8 cellular contexts compared by ENCODE assay signal in the genomic region with DNA sequence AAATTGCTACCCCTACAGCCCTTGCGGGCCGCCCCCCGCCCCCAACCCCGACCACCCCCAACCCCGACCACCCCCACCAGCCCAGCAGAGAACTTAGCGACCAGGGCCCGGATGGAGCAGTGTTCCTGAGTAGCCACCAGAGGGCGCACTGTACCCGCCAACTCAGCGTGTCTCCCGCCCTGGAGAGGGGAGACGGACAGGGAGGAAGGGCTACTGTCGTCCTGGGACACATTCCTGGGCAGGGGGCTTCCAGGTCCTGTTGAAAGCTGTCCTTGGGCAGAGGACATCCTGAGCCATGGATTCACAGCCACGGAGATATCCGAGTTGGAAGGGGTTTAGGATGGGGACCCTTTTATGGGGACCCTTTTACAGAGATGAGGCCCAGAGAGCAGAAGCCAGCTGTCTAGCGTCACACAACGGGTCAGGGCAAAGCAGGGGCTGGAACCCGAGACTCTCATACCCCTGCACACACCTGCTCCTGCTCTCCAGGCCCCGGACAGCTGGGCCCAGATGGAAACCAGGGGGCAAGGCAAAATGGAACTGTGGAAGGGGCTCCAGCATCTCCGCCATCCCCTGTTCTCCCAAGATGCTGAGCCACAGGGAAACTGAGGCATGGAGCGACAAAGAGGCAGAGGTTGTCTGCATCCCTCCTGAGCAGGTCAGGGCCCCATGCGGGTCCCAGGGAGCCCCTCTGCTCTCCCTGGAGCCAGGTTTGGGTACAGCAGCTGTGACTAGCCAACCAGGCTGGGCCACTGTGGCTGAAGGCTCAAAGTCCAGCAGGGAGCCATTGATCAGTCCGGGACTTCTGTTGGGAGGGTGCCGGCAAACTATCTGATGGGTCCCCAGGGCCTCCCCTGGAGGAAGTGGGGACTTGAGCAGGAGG. TPM values are rescaled to one million over a fixed set of nuclear protein-coding genes. Genes with fewer than 3 reads are reported as not detected.
DNase-seq lines count a peak whose midpoint lies in the region; ATAC-seq and TF ChIP-seq lines count a peak whose summit lies in the region.

No MANE protein-coding gene starts in this region.

- no peaks in the 10 kb centered on the region for H3K9me2 ChIP-seq in DOHH2 (replicated peaks; ENCODE audit: control insufficient read depth, low read length)

- H4K20me1 ChIP-seq in DOHH2 (ENCODE audit: control insufficient read depth, insufficient read depth, low read depth, low read length), result no peaks in the 10 kb centered on the region

- H3K27ac ChIP-seq in DOHH2 (ENCODE audit: low read depth, low read length) (no peak overlapping the region), endodermal cell (ENCODE audit: low read depth, low read length) (no peak overlapping the region)

- ATAC-seq in HG03135 (IDR thresholded peaks at IDR 0.05; ENCODE audit: unreplicated experiment), result peak; percentile 63
- no peak for ATAC-seq in GM18498 (IDR thresholded peaks at IDR 0.05; ENCODE audit: unreplicated experiment)

- DNase-seq in NCI-H82 (lab: John Stamatoyannopoulos, UW), result peak; percentile 84
- DNase-seq in activated CD8-positive, alpha-beta memory T cell treated with anti-CD3 and anti-CD28 coated beads for 4 hours (ENCODE audit: low read depth in 2 of 2), result peak; percentile 44 to 50
- peak; percentile 95 for DNase-seq in endodermal cell
- peak; percentile 47 for DNase-seq in middle frontal gyrus (ENCODE audit: extremely low spot score, low spot score)
- peak; percentile 48 to 53 for DNase-seq in stimulated activated CD8-positive, alpha-beta memory T cell treated with anti-CD3 and anti-CD28 coated beads, Interleukin-7, amount 100 ng/mL, for 1 hour (ENCODE audit: low read depth in 2 of 2)

- H3K4me1 ChIP-seq in DOHH2 (ENCODE audit: control insufficient read depth, low read length) (peaks cover 49% of the 10 kb centered on the region), endodermal cell (ENCODE audit: control insufficient read depth, insufficient read depth, low read length) (no peaks in the 10 kb centered on the region)

- H3F3A ChIP-seq in DOHH2 (ENCODE audit: control insufficient read depth, insufficient read depth), result no peaks in the 10 kb centered on the region

- H3K9me3 ChIP-seq in DOHH2 (ENCODE audit: control insufficient read depth, insufficient read depth, low read length) (no peaks in the 10 kb centered on the region), endodermal cell (ENCODE audit: control insufficient read depth, low read length) (no peaks in the 10 kb centered on the region)

- no peaks in the 10 kb centered on the region for H3K36me3 Mint-ChIP-seq in endodermal cell (ENCODE audit: low read depth)

- H3K9me3 Mint-ChIP-seq in endodermal cell, result no peaks in the 10 kb centered on the region

- H3K27ac Mint-ChIP-seq in endodermal cell, result peak overlapping the region; percentile 85

- H3K27me3 Mint-ChIP-seq in endodermal cell (ENCODE audit: insufficient read depth), result peaks cover 12% of the 10 kb centered on the region

- H3K4me3 ChIP-seq in DOHH2 (ENCODE audit: low read length) (peak overlapping the region; percentile 25), endodermal cell (ENCODE audit: low read length) (no peak overlapping the region)

- H3K79me2 ChIP-seq in DOHH2 (ENCODE audit: control insufficient read depth, low read length), result no peaks in the 10 kb centered on the region

- TF ChIP-seq CTCF in DOHH2 (IDR thresholded peaks at IDR 0.05; ENCODE audit: low read depth, low read length, poor library complexity, severe bottlenecking) (peak; percentile 60), endodermal cell (conservative IDR thresholded peaks at IDR 0.05) (peak; percentile 73)

- H3K4me2 ChIP-seq in DOHH2 (ENCODE audit: low read length), result peak overlapping the region; percentile 44

- H3K9ac ChIP-seq in endodermal cell (ENCODE audit: extremely low read depth, low read length, poor library complexity, severe bottlenecking), result no peak overlapping the region

- 44% methylated on average over 11 to 18 of the region's 24 CpGs for WGBS in endodermal cell (ENCODE audit: insufficient coverage in 1 of 2, insufficient read length in 1 of 2), 2 experiments

- no peak overlapping the region for H3K4me3 Mint-ChIP-seq in endodermal cell

- H3K4me1 Mint-ChIP-seq in endodermal cell, result peaks cover 2% of the 10 kb centered on the region

- H3K27me3 ChIP-seq in DOHH2 (ENCODE audit: control insufficient read depth, low read length) (peaks cover 10% of the 10 kb centered on the region; the same call in 1 of the 2 replicates), endodermal cell (ENCODE audit: control insufficient read depth, insufficient read depth, low read length, poor library complexity, severe bottlenecking) (peaks cover 4% of the 10 kb centered on the region)

- H3K36me3 ChIP-seq in DOHH2 (ENCODE audit: control insufficient read depth, low read length) (no peaks in the 10 kb centered on the region), endodermal cell (ENCODE audit: control insufficient read depth, insufficient read depth, low read length) (no peaks in the 10 kb centered on the region)

RNA-seq across cellular contexts. Expression of gene LAPTM5, which starts 25.0 kb away (rescaled TPM):
- total RNA-seq in endodermal cell, result not detected
- polyA plus RNA-seq in endodermal cell (2013, experiment 1 of 2), result 0.93 TPM
- 0.58 TPM for polyA plus RNA-seq in endodermal cell (2013, experiment 2 of 2)

RNA-seq across cellular contexts. Expression of gene MATN1, which starts 59.2 kb away (rescaled TPM):
- total RNA-seq in endodermal cell, result not detected
- 0.32 TPM for polyA plus RNA-seq in endodermal cell (2013, experiment 1 of 2)
- not detected for polyA plus RNA-seq in endodermal cell (2013, experiment 2 of 2)
